ENCODE assay signal across 8 cellular contexts in the genomic region with DNA sequence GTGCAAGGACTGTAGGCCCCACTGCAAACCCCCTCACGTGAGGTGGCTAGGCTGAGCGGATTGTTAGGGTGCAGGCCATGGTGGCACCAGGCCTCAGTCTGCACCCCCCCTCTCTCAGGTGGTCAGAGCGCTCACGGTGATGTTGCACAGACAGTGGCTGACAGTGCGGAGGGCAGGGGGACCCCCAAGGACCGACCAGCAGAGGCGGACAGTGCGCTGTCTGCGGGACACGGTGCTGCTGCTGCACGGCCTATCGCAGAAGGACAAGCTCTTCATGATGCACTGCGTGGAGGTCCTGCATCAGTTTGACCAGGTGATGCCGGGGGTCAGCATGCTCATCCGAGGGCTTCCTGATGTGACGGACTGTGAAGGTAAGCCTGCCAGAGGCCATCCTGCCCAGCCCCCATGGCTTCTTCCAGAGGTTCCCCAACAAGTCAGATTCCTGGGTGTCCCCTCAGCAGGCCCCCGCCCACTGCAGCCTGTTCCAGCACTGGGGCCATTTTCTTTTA. TPM values are rescaled to one million over a fixed set of nuclear protein-coding genes. Genes with fewer than 3 reads are reported as not detected.
A peak's percentile ranks its signal among the peaks of the same experiment; 100 is the strongest.
DNase-seq lines count a peak whose midpoint lies in the region; ATAC-seq and TF ChIP-seq lines count a peak whose summit lies in the region.

No MANE protein-coding gene starts in this region.

- H3K27ac Mint-ChIP-seq in endodermal cell: peak overlapping the region; percentile 98

- H3K27me3 ChIP-seq in endodermal cell (ENCODE audit: control insufficient read depth, insufficient read depth, low read length, poor library complexity, severe bottlenecking) (no peaks in the 10 kb centered on the region), neutrophil (no peaks in the 10 kb centered on the region)

- H3K9me3 ChIP-seq in endodermal cell (ENCODE audit: control insufficient read depth, low read length) (no peaks in the 10 kb centered on the region), neutrophil (no peaks in the 10 kb centered on the region)

- no peaks in the 10 kb centered on the region for H3K27me3 Mint-ChIP-seq in endodermal cell (ENCODE audit: insufficient read depth)

- H3K4me3 ChIP-seq in LNCaP clone FGC (ENCODE audit: low read depth, low read length) (peak overlapping the region; percentile 32), endodermal cell (ENCODE audit: low read length) (no peak overlapping the region), neutrophil (ENCODE audit: low read depth in 1 of 2, low read length in 1 of 2) (no peak overlapping the region)

- TF ChIP-seq CTCF in 22Rv1 (IDR thresholded peaks at IDR 0.05) (no peak), LNCaP clone FGC (IDR thresholded peaks at IDR 0.05; ENCODE audit: control insufficient read depth, extremely low read depth, insufficient read depth) (no peak), endodermal cell (conservative IDR thresholded peaks at IDR 0.05) (no peak), neutrophil (IDR thresholded peaks at IDR 0.05) (no peak)

- DNase-seq in LNCaP clone FGC (ENCODE audit: low read depth) (no peak), endodermal cell (no peak), mesenteric fat pad (ENCODE audit: low spot score) (no peak), left lobe of liver (ENCODE audit: low spot score) (no peak), kidney tubule cell (ENCODE audit: low spot score) (no peak), SK-N-DZ (ENCODE audit: low spot score) (no peak)

- peaks cover 13% of the 10 kb centered on the region for H3K4me1 Mint-ChIP-seq in endodermal cell

- H3K27ac ChIP-seq in 22Rv1: peak overlapping the region; percentile 99
- H3K27ac ChIP-seq in endodermal cell (ENCODE audit: low read depth, low read length): peak overlapping the region; percentile 100
- H3K27ac ChIP-seq in neutrophil: peak overlapping the region; percentile 97

- H3K4me1 ChIP-seq in endodermal cell (ENCODE audit: control insufficient read depth, insufficient read depth, low read length) (peaks cover 7% of the 10 kb centered on the region), neutrophil (ENCODE audit: control insufficient read depth in 1 of 2, insufficient read depth in 1 of 2, low read depth in 1 of 2, low read length in 1 of 2) (peaks cover 29 to 30% of the 10 kb centered on the region in 2 experiments)

- H3K9me3 Mint-ChIP-seq in endodermal cell: no peaks in the 10 kb centered on the region

- no peak overlapping the region for H3K4me3 Mint-ChIP-seq in endodermal cell

- no peak overlapping the region for H3K9ac ChIP-seq in endodermal cell (ENCODE audit: extremely low read depth, low read length, poor library complexity, severe bottlenecking)

- ATAC-seq in left lobe of liver: no peak

- 94 to 95% methylated on average over 15 to 17 of the region's 17 CpGs for WGBS in endodermal cell (ENCODE audit: insufficient coverage in 1 of 2, insufficient read length in 1 of 2), 2 experiments

- peaks cover 40% of the 10 kb centered on the region for H3K36me3 Mint-ChIP-seq in endodermal cell (ENCODE audit: low read depth)

- H3K36me3 ChIP-seq in endodermal cell (ENCODE audit: control insufficient read depth, insufficient read depth, low read length) (peaks cover 41% of the 10 kb centered on the region), neutrophil (peaks cover 60% of the 10 kb centered on the region)

RNA-seq across cellular contexts. Expression of gene ATRIP, which starts 18.2 kb away (rescaled TPM):
- 10 to 100 TPM; 11.7 to 16.1 TPM for total RNA-seq in endodermal cell
- polyA plus RNA-seq in endodermal cell (2013, experiment 1 of 2): 11.6 TPM
- polyA plus RNA-seq in endodermal cell (2013, experiment 2 of 2): 15.2 TPM
- 7.2 TPM for total RNA-seq in mesenteric fat pad
- 3.3 TPM for total RNA-seq in left lobe of liver
- polyA plus RNA-seq in SK-N-DZ (2014; cell fraction: cytosol; rRNA removed): 8.2 and 8.6 TPM in 2 replicates
- 16.8 and 17.7 TPM in 2 replicates for polyA plus RNA-seq in SK-N-DZ (2014; cell fraction: nucleus; rRNA removed)

RNA-seq across cellular contexts. Expression of gene TMA7, which starts 24.7 kb away (rescaled TPM):
- 100 to 1,000 TPM; 290 to 326 TPM for total RNA-seq in endodermal cell
- 420 TPM for polyA plus RNA-seq in endodermal cell (2013, experiment 1 of 2)
- polyA plus RNA-seq in endodermal cell (2013, experiment 2 of 2): 414 TPM
- total RNA-seq in mesenteric fat pad: 144 TPM
- 69.3 TPM for total RNA-seq in left lobe of liver
- polyA plus RNA-seq in SK-N-DZ (2014; cell fraction: cytosol; rRNA removed): 296 and 348 TPM in 2 replicates
- polyA plus RNA-seq in SK-N-DZ (2014; cell fraction: nucleus; rRNA removed): 209 and 321 TPM in 2 replicates

RNA-seq across cellular contexts. Expression of gene CCDC51, which starts 24.8 kb away (rescaled TPM):
- total RNA-seq in endodermal cell (10 to 100 TPM; 14.5 to 14.6 TPM), mesenteric fat pad (11.6 TPM), left lobe of liver (9.2 TPM)
- polyA plus RNA-seq in endodermal cell (2013, experiment 1 of 2): 15.2 TPM
- 14.4 TPM for polyA plus RNA-seq in endodermal cell (2013, experiment 2 of 2)
- 46.3 and 51.8 TPM in 2 replicates for polyA plus RNA-seq in SK-N-DZ (2014; cell fraction: cytosol; rRNA removed)
- 18.6 and 21.1 TPM in 2 replicates for polyA plus RNA-seq in SK-N-DZ (2014; cell fraction: nucleus; rRNA removed)

RNA-seq across cellular contexts. Expression of gene PLXNB1, which starts 34.9 kb away (rescaled TPM):
- total RNA-seq in endodermal cell (100 to 1,000 TPM; 175 to 216 TPM), mesenteric fat pad (40.0 TPM), left lobe of liver (142 TPM)
- 165 TPM for polyA plus RNA-seq in endodermal cell (2013, experiment 1 of 2)
- 157 TPM for polyA plus RNA-seq in endodermal cell (2013, experiment 2 of 2)
- 11.0 and 15.7 TPM in 2 replicates for polyA plus RNA-seq in SK-N-DZ (2014; cell fraction: cytosol; rRNA removed)
- polyA plus RNA-seq in SK-N-DZ (2014; cell fraction: nucleus; rRNA removed): 176 and 212 TPM in 2 replicates

RNA-seq across cellular contexts. Expression of gene SHISA5, which starts 39.2 kb away (rescaled TPM):
- total RNA-seq in endodermal cell (100 to 1,000 TPM; 192 to 193 TPM), mesenteric fat pad (170 TPM), left lobe of liver (97.9 TPM)
- polyA plus RNA-seq in endodermal cell (2013, experiment 1 of 2): 132 TPM
- 117 TPM for polyA plus RNA-seq in endodermal cell (2013, experiment 2 of 2)
- polyA plus RNA-seq in SK-N-DZ (2014; cell fraction: cytosol; rRNA removed): 100 and 104 TPM in 2 replicates
- 37.9 and 46.3 TPM in 2 replicates for polyA plus RNA-seq in SK-N-DZ (2014; cell fraction: nucleus; rRNA removed)
